23 cellular contexts compared by ENCODE assay signal in genomic region chr2:24439280-24439970, GRCh38. TPM values are rescaled to one million over a fixed set of nuclear protein-coding genes. Genes with fewer than 3 reads are reported as not detected.
DNase-seq lines count a peak whose midpoint lies in the region; ATAC-seq and TF ChIP-seq lines count a peak whose summit lies in the region.
"Had no signal": no experiment of that assay in that cellular context is flagged by ENCODE, and none has a peak within 500 bp of the region (broad histone marks: within the 10 kb centered on the region; RNA-seq: fewer than 3 reads in every experiment).

No MANE protein-coding gene starts in this region.

- DNase-seq in choroid plexus epithelial cell (ENCODE audit: low read depth) (peak; percentile 17), neural progenitor cell (ENCODE audit: low spot score) (no peak), CD1c-positive myeloid dendritic cell (ENCODE audit: extremely low spot score) (no peak), iPS-NIHi7 (ENCODE audit: extremely low spot score) (no peak), COLO668 (lab: John Stamatoyannopoulos, UW; ENCODE audit: unreplicated experiment) (no peak)
- DNase-seq: Calu3; CD8-positive, alpha-beta memory T cell; DMS79 treated with DMSO at 0.1 percent for 48 hours; GF-D8; KBM-7; MG63; NCI-H1048; NCI-H1417; NCI-H1694; NCI-H2029 treated with DMSO at 0.1 percent for 48 hours; NCI-H2227 treated with DMSO at 0.1 percent for 48 hours; NCI-H526 treated with DMSO at 0.1 percent for 48 hours; SHP77 had no signal

- H3K4me3 Mint-ChIP-seq in neural progenitor cell = no peak overlapping the region
- H3K4me3 Mint-ChIP-seq: CD8-positive, alpha-beta memory T cell had no signal

- H3K36me3 ChIP-seq in OCI-LY3 (replicated peaks; ENCODE audit: low read depth, low read length) (no peaks in the 10 kb centered on the region), neural progenitor cell (no peaks in the 10 kb centered on the region)
- H3K36me3 ChIP-seq: MG63 had no signal

- H3F3A ChIP-seq in neural progenitor cell (ENCODE audit: low read depth) = peaks cover 11% of the 10 kb centered on the region

- peaks cover 15% of the 10 kb centered on the region for H3K4me1 Mint-ChIP-seq in neural progenitor cell
- H3K4me1 Mint-ChIP-seq: CD8-positive, alpha-beta memory T cell had no signal

- H3K4me3 ChIP-seq in OCI-LY3 (ENCODE audit: low read length) = no peak overlapping the region
- no peak overlapping the region for H3K4me3 ChIP-seq in choroid plexus epithelial cell (ENCODE audit: low read depth, low read length)
- H3K4me3 ChIP-seq in neural progenitor cell = no peak overlapping the region
- H3K4me3 ChIP-seq: MG63 had no signal

- H3K9me3 ChIP-seq in OCI-LY3 (ENCODE audit: insufficient read depth, low read length) (no peaks in the 10 kb centered on the region), neural progenitor cell (ENCODE audit: low read depth) (no peaks in the 10 kb centered on the region)
- H3K9me3 ChIP-seq: MG63 had no signal

- no peaks in the 10 kb centered on the region for H3K27me3 ChIP-seq in OCI-LY3 (ENCODE audit: low read depth, low read length)
- H3K27me3 ChIP-seq in neural progenitor cell = no peaks in the 10 kb centered on the region
- H3K27me3 ChIP-seq: MG63 had no signal

- H3K9me3 Mint-ChIP-seq in neural progenitor cell = no peaks in the 10 kb centered on the region
- H3K9me3 Mint-ChIP-seq: CD8-positive, alpha-beta memory T cell had no signal

- H3K4me1 ChIP-seq in OCI-LY3 (ENCODE audit: low read length) = no peaks in the 10 kb centered on the region
- H3K4me1 ChIP-seq in neural progenitor cell = peaks cover 18% of the 10 kb centered on the region

- no peak for ATAC-seq in GM19463 (IDR thresholded peaks at IDR 0.05; ENCODE audit: unreplicated experiment)
- ATAC-seq: Panc1 had no signal

- H3K79me2 ChIP-seq in OCI-LY3 (ENCODE audit: low read length) (no peaks in the 10 kb centered on the region), neural progenitor cell (ENCODE audit: low read depth) (no peaks in the 10 kb centered on the region)

- H4K20me1 ChIP-seq in OCI-LY3 (ENCODE audit: insufficient read depth, low read length) = no peaks in the 10 kb centered on the region
- no peaks in the 10 kb centered on the region for H4K20me1 ChIP-seq in neural progenitor cell (ENCODE audit: low read depth)

- no peak overlapping the region for H3K27ac Mint-ChIP-seq in neural progenitor cell

- TF ChIP-seq CTCF in OCI-LY3 (IDR thresholded peaks at IDR 0.05; ENCODE audit: low read depth, low read length) (no peak), choroid plexus epithelial cell (conservative IDR thresholded peaks at IDR 0.05; ENCODE audit: low read depth, low read length) (no peak), neural progenitor cell (IDR thresholded peaks at IDR 0.05) (no peak)

- H3K27me3 Mint-ChIP-seq in neural progenitor cell (ENCODE audit: insufficient read depth, low read depth) = no peaks in the 10 kb centered on the region
- H3K27me3 Mint-ChIP-seq: CD8-positive, alpha-beta memory T cell had no signal

- no peaks in the 10 kb centered on the region for H3K36me3 Mint-ChIP-seq in neural progenitor cell
- H3K36me3 Mint-ChIP-seq: CD8-positive, alpha-beta memory T cell had no signal

- 0 out of 2 replicates have a peak overlapping the region, but pooled peaks have one; percentile 21 for H2AFZ ChIP-seq in OCI-LY3 (ENCODE audit: low read depth, low read length)
- peak overlapping the region; percentile 52 for H2AFZ ChIP-seq in neural progenitor cell (replicated peaks)

- H3K9ac ChIP-seq in OCI-LY3 (ENCODE audit: low read length) = no peak overlapping the region
- no peak overlapping the region for H3K9ac ChIP-seq in neural progenitor cell

- H3K4me2 ChIP-seq in OCI-LY3 (ENCODE audit: low read length) = no peak overlapping the region
- no peak overlapping the region for H3K4me2 ChIP-seq in neural progenitor cell

- no peak overlapping the region for H3K27ac ChIP-seq in OCI-LY3 (ENCODE audit: low read length)
- no peak overlapping the region for H3K27ac ChIP-seq in neural progenitor cell
- H3K27ac ChIP-seq: C4-2B, RWPE1 had no signal

RNA-seq across cellular contexts. Expression of gene NCOA1, which starts 51.6 kb away (rescaled TPM):
- total RNA-seq in neural progenitor cell (ENCODE audit: low replicate concordance) = 13.9 and 29.3 TPM in 2 replicates
